In the genomic region with DNA sequence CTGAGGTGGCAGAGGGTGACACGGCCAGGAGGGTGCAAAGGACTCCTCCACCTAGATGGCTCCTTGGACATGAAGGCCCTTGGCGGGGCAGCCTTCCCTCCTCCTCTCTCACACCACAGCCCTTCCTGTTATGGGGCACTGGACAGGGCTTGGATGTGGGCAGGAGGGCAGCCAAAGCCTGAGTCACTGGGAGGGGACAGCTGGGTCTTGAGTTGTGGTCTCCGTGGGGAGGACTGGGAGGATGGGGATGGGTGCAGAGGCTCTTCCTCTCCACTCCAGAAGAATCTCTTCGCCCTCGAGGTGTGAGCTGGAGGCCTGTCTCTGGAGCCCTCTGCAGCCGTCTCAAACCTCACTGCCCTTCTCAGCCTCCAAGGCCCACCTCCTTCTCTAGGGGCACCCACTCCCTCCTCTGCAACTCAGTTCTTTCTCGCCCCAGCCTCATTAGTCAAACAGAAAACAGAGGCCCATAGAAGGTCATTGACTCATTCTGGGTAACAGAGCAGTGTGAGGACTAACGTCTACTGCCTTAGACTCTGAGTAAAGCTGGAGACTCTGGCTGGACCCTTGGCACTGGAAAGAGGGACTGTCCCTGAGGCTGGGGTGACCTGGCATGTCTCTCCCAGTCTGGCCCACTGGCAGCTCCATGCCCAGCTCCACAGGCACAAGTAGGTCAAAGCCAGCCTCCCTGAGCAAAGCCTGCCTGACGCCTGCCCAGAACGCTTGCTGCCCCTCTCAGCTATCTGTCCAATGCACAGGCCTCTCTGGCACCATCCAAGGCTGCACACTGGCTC, we compare ENCODE assay signal across 18 cellular contexts. TPM values are rescaled to one million over a fixed set of nuclear protein-coding genes. Genes with fewer than 3 reads are reported as not detected.
DNase-seq lines count a peak whose midpoint lies in the region; ATAC-seq and TF ChIP-seq lines count a peak whose summit lies in the region.
"Had no signal": no experiment of that assay in that cellular context is flagged by ENCODE, and none has a peak within 500 bp of the region (broad histone marks: within the 10 kb centered on the region; RNA-seq: fewer than 3 reads in every experiment).

No MANE protein-coding gene starts in this region.

- no peaks in the 10 kb centered on the region for H3K36me3 Mint-ChIP-seq in naive thymus-derived CD4-positive, alpha-beta T cell
- H3K36me3 Mint-ChIP-seq: activated naive CD8-positive, alpha-beta T cell treated with anti-CD3 and anti-CD28 coated beads, Interleukin-2, amount 10 ng/mL, durations not matched to agents 7 days and 5 days; WTC11 had no signal

- H3K4me3 Mint-ChIP-seq in naive thymus-derived CD4-positive, alpha-beta T cell: no peak overlapping the region
- H3K4me3 Mint-ChIP-seq: activated naive CD8-positive, alpha-beta T cell treated with anti-CD3 and anti-CD28 coated beads, Interleukin-2, amount 10 ng/mL, durations not matched to agents 7 days and 5 days; CD4-positive, alpha-beta T cell; WTC11 had no signal

- POLR2A ChIA-PET in naive thymus-derived CD4-positive, alpha-beta T cell (lab: Charles Lee): no interaction called here

- H3K9me3 ChIP-seq in adrenal gland (replicated peaks in 1 of 3): no peaks in the 10 kb centered on the region
- H3K9me3 ChIP-seq in naive thymus-derived CD4-positive, alpha-beta T cell (ENCODE audit: control insufficient read depth in 2 of 3, low read length in 3 of 3): no peaks in the 10 kb centered on the region
- H3K9me3 ChIP-seq: HAP-1, neutrophil, transverse colon had no signal

- no peak for TF ChIP-seq POLR2A in adrenal gland (IDR thresholded peaks at IDR 0.05)

- intact Hi-C loops in adrenal gland (cut with DNase I): no loop called here
- intact Hi-C loops in naive thymus-derived CD4-positive, alpha-beta T cell (cut with micrococcal nuclease): no loop called here

- peaks cover 0 to 5% (median 0%) of the 10 kb centered on the region in 5 donors for H3K27me3 Mint-ChIP-seq in naive thymus-derived CD4-positive, alpha-beta T cell
- H3K27me3 Mint-ChIP-seq: activated naive CD8-positive, alpha-beta T cell treated with anti-CD3 and anti-CD28 coated beads, Interleukin-2, amount 10 ng/mL, durations not matched to agents 7 days and 5 days; CD4-positive, alpha-beta T cell had no signal

- no peak overlapping the region for H3K4me3 ChIP-seq in adrenal gland
- H3K4me3 ChIP-seq in naive thymus-derived CD4-positive, alpha-beta T cell (ENCODE audit: low read length): no peak overlapping the region
- H3K4me3 ChIP-seq: HAP-1, transverse colon had no signal

- TF ChIP-seq CTCF in adrenal gland (IDR thresholded peaks at IDR 0.05): no peak

- WGBS in adrenal gland, 4 donors: 57 to 67% (median 61%) methylated on average over 4 to 10 of the region's 10 CpGs

- CTCF ChIA-PET in naive thymus-derived CD4-positive, alpha-beta T cell (lab: Charles Lee): interaction anchor here (0.6 kb wide), 1 partner anchor 170 kb away, joined by 5 read pairs; no protein-coding TSS in a partner anchor

- DNase-seq in Ammon's horn (ENCODE audit: low spot score): peak; percentile 56
- DNase-seq in adrenal gland: peak; percentile 75 to 88 (median 80)
- DNase-seq in naive thymus-derived CD4-positive, alpha-beta T cell: no peak
- DNase-seq: activated naive CD8-positive, alpha-beta T cell treated with anti-CD3 and anti-CD28 coated beads, Interleukin-2, amount 10 ng/mL, durations not matched to agents 7 days and 5 days; CD4-positive, alpha-beta T cell; NCI-H1694 treated with DMSO at 0.1 percent for 48 hours; stimulated activated CD4-positive, alpha-beta T cell treated with anti-CD3 and anti-CD28 coated beads, Interleukin-4, amount 100 ng/mL, for 4 hours; transverse colon had no signal

- peaks cover 0 to 2% (median 0%) of the 10 kb centered on the region in 11 donors for H3K9me3 Mint-ChIP-seq in naive thymus-derived CD4-positive, alpha-beta T cell
- H3K9me3 Mint-ChIP-seq: activated naive CD8-positive, alpha-beta T cell treated with anti-CD3 and anti-CD28 coated beads, Interleukin-2, amount 10 ng/mL, durations not matched to agents 7 days and 5 days; CD4-positive, alpha-beta T cell had no signal

- peak overlapping the region in 1 of 9 donors; percentile 15 for H3K27ac Mint-ChIP-seq in naive thymus-derived CD4-positive, alpha-beta T cell
- H3K27ac Mint-ChIP-seq: activated naive CD8-positive, alpha-beta T cell treated with anti-CD3 and anti-CD28 coated beads, Interleukin-2, amount 10 ng/mL, durations not matched to agents 7 days and 5 days; CD4-positive, alpha-beta T cell; WTC11 had no signal

- H3K27ac ChIP-seq in adrenal gland: no peak overlapping the region
- no peak overlapping the region for H3K27ac ChIP-seq in naive thymus-derived CD4-positive, alpha-beta T cell (ENCODE audit: low read depth, low read length)
- H3K27ac ChIP-seq: epithelial cell of prostate, neutrophil had no signal

- ATAC-seq in HG02588 (IDR thresholded peaks at IDR 0.05; ENCODE audit: unreplicated experiment): peak; percentile 57
- ATAC-seq in naive thymus-derived CD4-positive, alpha-beta T cell: peak; percentile 9
- ATAC-seq in GM21367 (IDR thresholded peaks at IDR 0.05; ENCODE audit: unreplicated experiment): no peak
- no peak for ATAC-seq in GM18502 (IDR thresholded peaks at IDR 0.05; ENCODE audit: poor library complexity, unreplicated experiment)
- no peak for ATAC-seq in GM19452 (IDR thresholded peaks at IDR 0.05; ENCODE audit: unreplicated experiment)
- no peak for ATAC-seq in GM21619 (IDR thresholded peaks at IDR 0.05; ENCODE audit: unreplicated experiment)
- ATAC-seq: Panc1, WTC11 had no signal

- no peaks in the 10 kb centered on the region for H3K4me1 Mint-ChIP-seq in naive thymus-derived CD4-positive, alpha-beta T cell
- H3K4me1 Mint-ChIP-seq: activated naive CD8-positive, alpha-beta T cell treated with anti-CD3 and anti-CD28 coated beads, Interleukin-2, amount 10 ng/mL, durations not matched to agents 7 days and 5 days had no signal

- peaks cover 17 to 25% of the 10 kb centered on the region in 2 donors for H3K4me1 ChIP-seq in adrenal gland (replicated peaks in 1 of 2)
- no peaks in the 10 kb centered on the region for H3K4me1 ChIP-seq in naive thymus-derived CD4-positive, alpha-beta T cell (ENCODE audit: control insufficient read depth in 2 of 2, insufficient read depth in 2 of 2, low read length in 2 of 2)
- H3K4me1 ChIP-seq: HAP-1 had no signal

- no peaks in the 10 kb centered on the region for H3K27me3 ChIP-seq in adrenal gland
- H3K27me3 ChIP-seq in naive thymus-derived CD4-positive, alpha-beta T cell (ENCODE audit: control insufficient read depth in 2 of 2, insufficient read depth in 2 of 2, low read length in 2 of 2): no peaks in the 10 kb centered on the region
- H3K27me3 ChIP-seq: neutrophil, transverse colon had no signal

- no peaks in the 10 kb centered on the region for H3K36me3 ChIP-seq in adrenal gland (replicated peaks in 1 of 2)
- H3K36me3 ChIP-seq in naive thymus-derived CD4-positive, alpha-beta T cell (ENCODE audit: control insufficient read depth in 2 of 3, insufficient read depth in 3 of 3, low read length in 3 of 3): no peaks in the 10 kb centered on the region
- H3K36me3 ChIP-seq: HAP-1, neutrophil, transverse colon had no signal

RNA-seq across cellular contexts. Expression of gene CDON, which starts 47.5 kb away (rescaled TPM):
- total RNA-seq in adrenal gland: 10 to 100 TPM in 1 of 8 donors, 1 to 10 TPM in 7; 2.1 to 12.1 (median 4.8) TPM
- 1 to 10 TPM in 2 of 3 donors, under 1 TPM in 1; 0.90 to 1.2 (median 1.1) TPM for polyA plus RNA-seq in adrenal gland
- 1 to 10 TPM; 1.5 to 4.8 (median 2.3) TPM for total RNA-seq in naive thymus-derived CD4-positive, alpha-beta T cell
- polyA plus RNA-seq in naive thymus-derived CD4-positive, alpha-beta T cell: under 1 TPM; 0.24 to 0.69 TPM

Comparison
In these comparisons a context has a peak if more than half of its experiments do, and no peak if none do; other contexts are left out.
1. DNase-seq: peak in Ammon's horn (single experiment) and adrenal gland (7 of 7); none in naive thymus-derived CD4-positive, alpha-beta T cell (0 of 9).
2. ATAC-seq: peak in HG02588 (single experiment) and naive thymus-derived CD4-positive, alpha-beta T cell (single experiment); none in GM21367 (single experiment), GM18502 (single experiment), GM19452 (single experiment) and GM21619 (single experiment).